In genomic region chr5:113183694-113184093, GRCh38 we compare ENCODE assay signal across 26 cellular contexts.
"Had no signal": no experiment of that assay in that cellular context is flagged by ENCODE, and none has a peak within 500 bp of the region (broad histone marks: within the 10 kb centered on the region; RNA-seq: fewer than 3 reads in every experiment).

No MANE protein-coding gene starts in this region.

- H3K9me3 Mint-ChIP-seq: activated CD4-positive, alpha-beta T cell treated with anti-CD3 and anti-CD28 coated beads, Interleukin-2, amount 10 ng/mL, durations not matched to agents 24 days and 14 days; activated CD8-positive, alpha-beta T cell treated with anti-CD3 and anti-CD28 coated beads for 36 hours; activated naive CD4-positive, alpha-beta T cell treated with anti-CD3 and anti-CD28 coated beads, Interleukin-2, amount 50 U/mL, for 24 hours; activated naive CD8-positive, alpha-beta T cell treated with anti-CD3 and anti-CD28 coated beads, Interleukin-2, amount 10 ng/mL, durations not matched to agents 7 days and 5 days; activated T-cell treated with anti-CD3 and anti-CD28 coated beads, Interleukin-2, amount 50 U/mL, for 24 hours; activated T-helper 2 cell treated with anti-CD3 and anti-CD28 coated beads, Interferon-gamma antibody, Interleukin-2, Interleukin-4, amounts not matched to agents 10 μg/mL and 5 μg/mL and 100 μg/mL, durations not matched to agents 14 hours and 24 hours and 36 hours; central memory CD8-positive, alpha-beta T cell had no signal

- H3K27ac Mint-ChIP-seq: activated CD4-positive, alpha-beta T cell treated with anti-CD3 and anti-CD28 coated beads, Interleukin-2, amount 10 ng/mL, durations not matched to agents 24 days and 14 days; activated CD8-positive, alpha-beta T cell treated with anti-CD3 and anti-CD28 coated beads for 36 hours; activated naive CD4-positive, alpha-beta T cell treated with anti-CD3 and anti-CD28 coated beads, Interleukin-2, amount 50 U/mL, for 24 hours; activated naive CD8-positive, alpha-beta T cell treated with anti-CD3 and anti-CD28 coated beads, Interleukin-2, amount 10 ng/mL, durations not matched to agents 7 days and 5 days; activated T-cell treated with anti-CD3 and anti-CD28 coated beads, Interleukin-2, amount 50 U/mL, for 24 hours; activated T-helper 2 cell treated with anti-CD3 and anti-CD28 coated beads, Interferon-gamma antibody, Interleukin-2, Interleukin-4, amounts not matched to agents 10 μg/mL and 5 μg/mL and 100 μg/mL, durations not matched to agents 14 hours and 24 hours and 36 hours had no signal

- H3K27me3 Mint-ChIP-seq: activated CD8-positive, alpha-beta T cell treated with anti-CD3 and anti-CD28 coated beads for 36 hours; activated naive CD4-positive, alpha-beta T cell treated with anti-CD3 and anti-CD28 coated beads, Interleukin-2, amount 50 U/mL, for 24 hours; activated T-cell treated with anti-CD3 and anti-CD28 coated beads, Interleukin-2, amount 50 U/mL, for 24 hours; central memory CD8-positive, alpha-beta T cell had no signal

- DNase-seq: activated CD4-positive, alpha-beta T cell treated with anti-CD3 and anti-CD28 coated beads, Interleukin-2, amount 10 ng/mL, durations not matched to agents 24 days and 14 days; activated CD4-positive, alpha-beta T cell treated with anti-CD3 and anti-CD28 coated beads, Interleukin-2, amount 50 U/mL, for 4 hours; activated CD8-positive, alpha-beta T cell treated with anti-CD3 and anti-CD28 coated beads for 36 hours; activated gamma-delta T cell; activated naive CD4-positive, alpha-beta T cell treated with Interleukin-2 at 50 U/mL for 16 hours; activated naive CD8-positive, alpha-beta T cell treated with anti-CD3 and anti-CD28 coated beads, Interleukin-2, amount 10 ng/mL, durations not matched to agents 7 days and 5 days; activated T-cell treated with anti-CD3 and anti-CD28 coated beads, Interleukin-2, amount 50 U/mL, for 24 hours; amygdala; colonic mucosa; Karpas-422; KBM-7; NCI-H146; NCI-H187; NCI-H2029 treated with DMSO at 0.1 percent for 48 hours; NCI-H2107; NCI-H510A treated with DMSO at 0.1 percent for 48 hours; NCI-H748 treated with DMSO at 0.1 percent for 48 hours; NK-92 treated with Interleukin-12 subunit alpha and Interleukin-12 subunit beta, amount 100 ng/mL, for 24 hours; PC-3; Peyer's patch; RPMI8226; SHP77 treated with DMSO at 0.1 percent for 48 hours; T1000 had no signal

- H3K36me3 Mint-ChIP-seq: activated naive CD4-positive, alpha-beta T cell treated with anti-CD3 and anti-CD28 coated beads, Interleukin-2, amount 50 U/mL, for 24 hours; activated naive CD8-positive, alpha-beta T cell treated with anti-CD3 and anti-CD28 coated beads, Interleukin-2, amount 10 ng/mL, durations not matched to agents 7 days and 5 days had no signal

- H3K4me3 Mint-ChIP-seq: activated CD4-positive, alpha-beta T cell treated with anti-CD3 and anti-CD28 coated beads, Interleukin-2, amount 10 ng/mL, durations not matched to agents 24 days and 14 days; activated CD8-positive, alpha-beta T cell treated with anti-CD3 and anti-CD28 coated beads for 36 hours; activated naive CD4-positive, alpha-beta T cell treated with anti-CD3 and anti-CD28 coated beads, Interleukin-2, amount 50 U/mL, for 24 hours; activated naive CD8-positive, alpha-beta T cell treated with anti-CD3 and anti-CD28 coated beads, Interleukin-2, amount 10 ng/mL, durations not matched to agents 7 days and 5 days; activated T-cell treated with anti-CD3 and anti-CD28 coated beads, Interleukin-2, amount 50 U/mL, for 24 hours; central memory CD8-positive, alpha-beta T cell had no signal

- H3K4me1 Mint-ChIP-seq: activated CD4-positive, alpha-beta T cell treated with anti-CD3 and anti-CD28 coated beads, Interleukin-2, amount 10 ng/mL, durations not matched to agents 24 days and 14 days; activated naive CD4-positive, alpha-beta T cell treated with anti-CD3 and anti-CD28 coated beads, Interleukin-2, amount 50 U/mL, for 24 hours had no signal

- ATAC-seq: activated CD8-positive, alpha-beta T cell treated with anti-CD3 and anti-CD28 coated beads for 36 hours; PC-3 had no signal
